ENCODE assay signal across 12 cellular contexts in the genomic region with DNA sequence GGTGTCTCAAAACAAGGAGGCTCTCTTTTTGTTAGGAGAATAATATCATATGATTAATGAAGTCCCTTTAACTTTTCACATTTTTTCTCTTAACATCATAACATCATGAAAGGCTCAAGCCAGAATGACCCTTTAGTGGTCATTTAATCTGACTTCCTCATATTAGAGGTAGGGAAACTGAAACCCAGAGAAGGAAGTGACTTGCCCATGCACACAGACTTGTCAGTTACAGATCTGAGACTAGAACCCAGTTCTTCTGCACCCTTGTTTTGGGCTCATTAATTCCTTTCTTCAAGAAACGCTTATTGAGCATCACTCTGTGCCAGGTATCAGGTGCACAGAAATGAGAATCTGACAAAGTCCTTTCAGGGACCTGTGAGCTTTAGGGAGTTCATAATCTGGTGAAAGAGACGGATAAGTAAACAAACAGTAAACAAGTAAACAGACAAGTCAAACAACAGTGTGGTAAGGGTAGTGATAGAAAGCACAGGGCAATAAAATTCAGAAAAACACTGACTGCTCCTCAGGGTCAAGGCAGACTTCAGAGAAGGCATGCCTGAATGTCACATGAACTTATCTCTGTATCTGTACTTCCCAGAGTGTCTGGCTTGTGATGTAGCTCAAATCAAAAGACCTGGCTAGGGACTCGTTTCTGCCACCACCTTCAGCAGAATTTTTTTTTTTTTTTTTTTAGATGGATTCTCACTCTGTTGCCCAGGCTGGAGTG. TPM values are rescaled to one million over a fixed set of nuclear protein-coding genes. Genes with fewer than 3 reads are reported as not detected.
DNase-seq lines count a peak whose midpoint lies in the region; ATAC-seq lines count a peak whose summit lies in the region.
"Had no signal": no experiment of that assay in that cellular context is flagged by ENCODE, and none has a peak within 500 bp of the region (broad histone marks: within the 10 kb centered on the region; RNA-seq: fewer than 3 reads in every experiment).

No MANE protein-coding gene starts in this region.

- DNase-seq in NCI-H1417 (lab: John Stamatoyannopoulos, UW) (no peak), NCI-H345 (lab: John Stamatoyannopoulos, UW) (no peak), SW480 (ENCODE audit: low spot score) (no peak)
- no peak for DNase-seq in activated CD8-positive, alpha-beta memory T cell treated with anti-CD3 and anti-CD28 coated beads, Interleukin-2, amount 50 U/mL, for 48 hours
- DNase-seq: activated CD4-positive, alpha-beta T cell treated with anti-CD3 and anti-CD28 coated beads, Interleukin-2, amount 50 U/mL, for 1 hour; DND-41; NCI-H510A had no signal

- ATAC-seq in GM18517 (IDR thresholded peaks at IDR 0.05; ENCODE audit: unreplicated experiment) (peak; percentile 90), GM21619 (IDR thresholded peaks at IDR 0.05; ENCODE audit: unreplicated experiment) (peak; percentile 82), HG03460 (IDR thresholded peaks at IDR 0.05; ENCODE audit: unreplicated experiment) (peak; percentile 72), esophagus mucosa (peak; percentile 22)
- ATAC-seq: body of pancreas had no signal

RNA-seq across cellular contexts. Expression of a gene that starts 38.3 kb away (rescaled TPM):
- total RNA-seq in esophagus mucosa: 32.5 TPM

RNA-seq across cellular contexts. Expression of a gene that starts 59.5 kb away (rescaled TPM):
- total RNA-seq in esophagus mucosa: 33.1 TPM

Comparison
In these comparisons a context has a peak if more than half of its experiments do, and no peak if none do; other contexts are left out.
1. ATAC-seq: peak in every context shown above with its lines; median percentile 90 in GM18517; 82 in GM21619; 72 in HG03460; 22 in esophagus mucosa.